Comparison of ENCODE assay signal across 13 cellular contexts in genomic region chr1:150532860-150533259, GRCh38. TPM values are rescaled to one million over a fixed set of nuclear protein-coding genes. Genes with fewer than 3 reads are reported as not detected.
A peak's percentile ranks its signal among the peaks of the same experiment; 100 is the strongest.
DNase-seq lines count a peak whose midpoint lies in the region; ATAC-seq, FAIRE-seq and TF ChIP-seq lines count a peak whose summit lies in the region.
"Had no signal": no experiment of that assay in that cellular context is flagged by ENCODE, and none has a peak within 500 bp of the region (broad histone marks: within the 10 kb centered on the region; RNA-seq: fewer than 3 reads in every experiment).

No MANE protein-coding gene starts in this region.

- peaks cover 3% of the 10 kb centered on the region for H3K4me1 Mint-ChIP-seq in activated naive CD8-positive, alpha-beta T cell treated with anti-CD3 and anti-CD28 coated beads for 36 hours
- H3K4me1 Mint-ChIP-seq in activated naive CD8-positive, alpha-beta T cell treated with anti-CD3 and anti-CD28 coated beads, Interleukin-2, amount 50 U/mL, for 24 hours = peaks cover 3% of the 10 kb centered on the region
- peaks cover 28% of the 10 kb centered on the region for H3K4me1 Mint-ChIP-seq in nephron

- 0 out of 2 replicates have a peak overlapping the region, but pooled peaks have one; percentile 37 for H2BK20ac ChIP-seq in H1 (ENCODE audit: low read length)

- peak overlapping the region; percentile 97; the same call in 1 of the 2 replicates for H2BK15ac ChIP-seq in H1 (ENCODE audit: low read length)

- CTCF ChIA-PET in H1 (lab: Charles Lee; ENCODE audit: partially characterized antibody) = interaction anchor here (0.5 to 14.2 kb wide), 39 partner anchors 10 to 1159 kb away, joined by 3 to 253 read pairs (median 4); partner anchors contain the start of genes ADAMTSL4, ECM1, FALEC and TARS2

- 64% methylated on average over 5 of the region's 5 CpGs; no CpG with 5 or more reads in 1 of the 2 experiments for WGBS in H1 (ENCODE audit: extremely low coverage in 1 of 2, insufficient coverage in 1 of 2, insufficient read length in 1 of 2, insufficient replicate concordance in 2 of 2, low coverage in 1 of 2, low lambda C conversion rate in 2 of 2, missing lambda C conversion rate in 1 of 2), 2 experiments
- WGBS in tibial nerve, 2 donors = 22 to 23% methylated on average over 5 of the region's 5 CpGs

- no peak overlapping the region for H3K23ac ChIP-seq in H1 (ENCODE audit: insufficient read length)

- TF ChIP-seq CTCF in H1 (IDR thresholded peaks at IDR 0.05; ENCODE audit: control extremely low read depth in 1 of 3, insufficient read depth in 1 of 3, low read depth in 1 of 3, low read length in 3 of 3) = no peak
- no peak for TF ChIP-seq CTCF in nephron (IDR thresholded peaks at IDR 0.05; ENCODE audit: unreplicated experiment in 3 of 3)
- TF ChIP-seq CTCF in tibial nerve (IDR thresholded peaks at IDR 0.05) = no peak

- H3K4me2 ChIP-seq in H1 (ENCODE audit: insufficient read depth in 1 of 2, low read depth in 2 of 2, low read length in 2 of 2) = no peak overlapping the region

- H4K5ac ChIP-seq in H1 (ENCODE audit: insufficient read length, low read depth, low read length) = no peak overlapping the region

- TF ChIP-seq RAD21 in H1 (IDR thresholded peaks at IDR 0.05 in 1 of 2, conservative IDR thresholded peaks at IDR 0.05 in 1 of 2; ENCODE audit: low read depth in 2 of 2, low read length in 2 of 2) = no peak

- no peak overlapping the region for H2AK5ac ChIP-seq in H1 (ENCODE audit: low read depth, low read length)

- peak overlapping the region; percentile 16; the same call in 1 of the 2 replicates for H3K18ac ChIP-seq in H1 (ENCODE audit: extremely low read depth, low read length)

- no peaks in the 10 kb centered on the region for H3K27me3 ChIP-seq in H1 (replicated peaks in 1 of 4; ENCODE audit: control insufficient read depth in 3 of 4, extremely low read depth in 1 of 4, insufficient read depth in 3 of 4, low read length in 3 of 4)
- no peaks in the 10 kb centered on the region for H3K27me3 ChIP-seq in tibial nerve
- H3K27me3 ChIP-seq: ovary, testis had no signal

- H2AFZ ChIP-seq in H1 (ENCODE audit: low read length) = 0 out of 2 replicates have a peak overlapping the region, but pooled peaks have one; percentile 60

- H3K4me3 ChIP-seq in H1 (ENCODE audit: extremely low read depth in 1 of 4, insufficient read depth in 2 of 4, low read depth in 3 of 4, low read length in 4 of 4) (no peak overlapping the region), tibial nerve (no peak overlapping the region)
- H3K4me3 ChIP-seq: ovary, testis had no signal

- H3K27ac ChIP-seq in H1 (ENCODE audit: low read depth, low read length) = no peak overlapping the region
- H3K27ac ChIP-seq in tibial nerve = peak overlapping the region; percentile 26 to 89 (median 56)
- H3K27ac ChIP-seq: ovary had no signal

- H3K56ac ChIP-seq in H1 (replicated peaks; ENCODE audit: insufficient read length, low read depth, low read length) = no peak overlapping the region

- no peaks in the 10 kb centered on the region for H3K79me1 ChIP-seq in H1 (ENCODE audit: low read depth, low read length)

- no peak overlapping the region; the same call in 1 of the 2 replicates for H4K8ac ChIP-seq in H1 (ENCODE audit: extremely low read depth, insufficient read depth, low read length)

- H3K9ac ChIP-seq in H1 (replicated peaks in 1 of 4; ENCODE audit: extremely low read depth in 1 of 4, low read depth in 3 of 4, low read length in 3 of 4) = no peak overlapping the region

- no peak overlapping the region for H2BK5ac ChIP-seq in H1 (ENCODE audit: low read depth, low read length)

- FAIRE-seq in H1 (lab: Jason Lieb, UNC) (no peak), frontal cortex (lab: Jason Lieb, UNC) (no peak)

- POLR2A ChIA-PET in H1 (lab: Charles Lee; ENCODE audit: partially characterized antibody) = interaction anchor here (0.6 to 6.7 kb wide), 12 partner anchors 11 to 264 kb away, joined by 3 to 39 read pairs (median 4); partner anchors contain the start of genes ADAMTSL4, FALEC, MCL1 and TARS2

- H3K9me3 ChIP-seq in H1 (ENCODE audit: insufficient read depth in 2 of 2, low read depth in 1 of 2, low read length in 1 of 2) (no peaks in the 10 kb centered on the region), tibial nerve (no peaks in the 10 kb centered on the region)
- H3K9me3 ChIP-seq: ovary, testis had no signal

- ATAC-seq in activated naive CD8-positive, alpha-beta T cell treated with anti-CD3 and anti-CD28 coated beads, Interleukin-2, amount 50 U/mL, for 24 hours = no peak

- no peak for DNase-seq in activated naive CD8-positive, alpha-beta T cell treated with anti-CD3 and anti-CD28 coated beads for 36 hours
- DNase-seq in activated naive CD8-positive, alpha-beta T cell treated with anti-CD3 and anti-CD28 coated beads, Interleukin-2, amount 50 U/mL, for 24 hours = no peak
- no peak for DNase-seq in H1 (ENCODE audit: low read depth in 1 of 2, low spot score in 2 of 2)
- no peak for DNase-seq in tibial nerve (ENCODE audit: low spot score in 2 of 2)
- DNase-seq in iPS-NIHi11 (ENCODE audit: low spot score) = no peak
- DNase-seq in stimulated activated CD4-positive, alpha-beta T cell treated with anti-CD3 and anti-CD28 coated beads, Interleukin-15, amount 100 ng/mL, for 24 hours = no peak
- no peak for DNase-seq in frontal cortex (ENCODE audit: low spot score in 2 of 2)
- DNase-seq: activated CD4-positive, CD25-positive, alpha-beta regulatory T cell had no signal

- no peak overlapping the region for H2BK120ac ChIP-seq in H1 (replicated peaks; ENCODE audit: low read depth, low read length)

- H3K4me1 ChIP-seq in H1 (replicated peaks in 1 of 4; ENCODE audit: control insufficient read depth in 3 of 4, insufficient read depth in 4 of 4, low read length in 3 of 4) (peaks cover 0 to 2% (median 0%) of the 10 kb centered on the region in 4 experiments; a peak in 5 of 7 replicates), tibial nerve (peaks cover 0 to 49% (median 5%) of the 10 kb centered on the region in 4 donors)

- no peaks in the 10 kb centered on the region for H4K20me1 ChIP-seq in H1 (replicated peaks in 1 of 2; ENCODE audit: control insufficient read depth in 1 of 2, insufficient read depth in 2 of 2, low read length in 2 of 2)

- no peaks in the 10 kb centered on the region for H3K36me3 Mint-ChIP-seq in activated naive CD8-positive, alpha-beta T cell treated with anti-CD3 and anti-CD28 coated beads for 36 hours
- no peaks in the 10 kb centered on the region for H3K36me3 Mint-ChIP-seq in activated naive CD8-positive, alpha-beta T cell treated with anti-CD3 and anti-CD28 coated beads, Interleukin-2, amount 50 U/mL, for 24 hours (ENCODE audit: low read depth)
- no peaks in the 10 kb centered on the region for H3K36me3 Mint-ChIP-seq in nephron (ENCODE audit: low read depth)

- H3K27ac Mint-ChIP-seq in activated naive CD8-positive, alpha-beta T cell treated with anti-CD3 and anti-CD28 coated beads for 36 hours = peak overlapping the region; percentile 16
- no peak overlapping the region for H3K27ac Mint-ChIP-seq in activated naive CD8-positive, alpha-beta T cell treated with anti-CD3 and anti-CD28 coated beads, Interleukin-2, amount 50 U/mL, for 24 hours
- H3K27ac Mint-ChIP-seq in nephron = peak overlapping the region; percentile 80 to 85 (median 83)
- H3K27ac Mint-ChIP-seq: activated T-helper 2 cell treated with anti-CD3 and anti-CD28 coated beads, Interferon-gamma antibody, Interleukin-2, Interleukin-4, amounts not matched to agents 10 μg/mL and 5 μg/mL and 100 μg/mL, durations not matched to agents 14 hours and 24 hours and 36 hours had no signal

- H3K9me3 Mint-ChIP-seq in activated naive CD8-positive, alpha-beta T cell treated with anti-CD3 and anti-CD28 coated beads for 36 hours = no peaks in the 10 kb centered on the region
- H3K9me3 Mint-ChIP-seq in activated naive CD8-positive, alpha-beta T cell treated with anti-CD3 and anti-CD28 coated beads, Interleukin-2, amount 50 U/mL, for 24 hours = no peaks in the 10 kb centered on the region
- H3K9me3 Mint-ChIP-seq in nephron = no peaks in the 10 kb centered on the region
- H3K9me3 Mint-ChIP-seq: activated T-helper 2 cell treated with anti-CD3 and anti-CD28 coated beads, Interferon-gamma antibody, Interleukin-2, Interleukin-4, amounts not matched to agents 10 μg/mL and 5 μg/mL and 100 μg/mL, durations not matched to agents 14 hours and 24 hours and 36 hours had no signal

- no peak overlapping the region for H3K4ac ChIP-seq in H1 (replicated peaks; ENCODE audit: insufficient read length, low read depth, low read length)

- no peaks in the 10 kb centered on the region for H3K23me2 ChIP-seq in H1 (ENCODE audit: low read depth, low read length)

- no peak overlapping the region for H4K91ac ChIP-seq in H1 (replicated peaks; ENCODE audit: insufficient read length, low read length)

- H3K36me3 ChIP-seq in H1 (ENCODE audit: control insufficient read depth in 2 of 4, insufficient read depth in 4 of 4, low read length in 3 of 4) = no peaks in the 10 kb centered on the region
- no peaks in the 10 kb centered on the region for H3K36me3 ChIP-seq in tibial nerve
- H3K36me3 ChIP-seq: ovary had no signal

- H2BK12ac ChIP-seq in H1 (ENCODE audit: low read depth, low read length) = 0 out of 2 replicates have a peak overlapping the region, but pooled peaks have one; percentile 0

- H3K79me2 ChIP-seq in H1 (ENCODE audit: control insufficient read depth in 1 of 2, insufficient read depth in 2 of 2, low read length in 2 of 2) = no peaks in the 10 kb centered on the region

- TF ChIP-seq EP300 in H1 (IDR thresholded peaks at IDR 0.05; ENCODE audit: borderline replicate concordance in 1 of 2, low read depth in 2 of 2, low read length in 2 of 2) (no peak), tibial nerve (IDR thresholded peaks at IDR 0.05) (no peak)

- H3K27me3 Mint-ChIP-seq in activated naive CD8-positive, alpha-beta T cell treated with anti-CD3 and anti-CD28 coated beads for 36 hours = no peaks in the 10 kb centered on the region
- H3K27me3 Mint-ChIP-seq in activated naive CD8-positive, alpha-beta T cell treated with anti-CD3 and anti-CD28 coated beads, Interleukin-2, amount 50 U/mL, for 24 hours = no peaks in the 10 kb centered on the region
- no peaks in the 10 kb centered on the region for H3K27me3 Mint-ChIP-seq in nephron (ENCODE audit: low read depth)

- TF ChIP-seq POLR2A in H1 (IDR thresholded peaks at IDR 0.05; ENCODE audit: control extremely low read depth in 1 of 2, low read depth in 2 of 2, low read length in 2 of 2) (no peak), tibial nerve (IDR thresholded peaks at IDR 0.05) (no peak)

- H3K4me3 Mint-ChIP-seq in activated naive CD8-positive, alpha-beta T cell treated with anti-CD3 and anti-CD28 coated beads for 36 hours = no peak overlapping the region
- no peak overlapping the region for H3K4me3 Mint-ChIP-seq in activated naive CD8-positive, alpha-beta T cell treated with anti-CD3 and anti-CD28 coated beads, Interleukin-2, amount 50 U/mL, for 24 hours
- no peak overlapping the region for H3K4me3 Mint-ChIP-seq in nephron

- no peak overlapping the region for H3K14ac ChIP-seq in H1 (ENCODE audit: insufficient read length)

RNA-seq across cellular contexts. Expression of gene ADAMTSL4, which starts 16.3 kb away (rescaled TPM):
- total RNA-seq in activated naive CD8-positive, alpha-beta T cell treated with anti-CD3 and anti-CD28 coated beads for 36 hours = under 1 TPM; 0.06 to 0.10 TPM
- 5.3 and 5.4 TPM in 2 replicates for total RNA-seq in H1 (2021; fragmentation: NEBNext Ultra II Directional; extraction: Animal tissue kit (Norgen Biotek cat#: 25700))
- polyA plus RNA-seq in H1 (2011; rRNA removed) = 4.2 and 5.9 TPM in 2 replicates
- polyA plus RNA-seq in H1 (2011; cell fraction: cytosol; rRNA removed) = 3.1 TPM
- polyA plus RNA-seq in H1 (2011; cell fraction: nucleus; rRNA removed) = 26.7 TPM
- polyA plus RNA-seq in H1 (2012, experiment 1 of 2) = 4.9 to 7.2 TPM (median 6.7 TPM) in 4 replicates
- polyA plus RNA-seq in H1 (2012, experiment 2 of 2) = 3.8 TPM
- 9.2 TPM for polyA plus RNA-seq in H1 (2013, experiment 1 of 2)
- polyA plus RNA-seq in H1 (2013, experiment 2 of 2) = 8.1 TPM
- 0.73 and 0.85 TPM in 2 replicates for polyA minus RNA-seq in H1 (2011; rRNA and poly(A)+ RNA removed)
- polyA minus RNA-seq in H1 (2011; cell fraction: cytosol; rRNA and poly(A)+ RNA removed) = 2.6 TPM
- 3.5 TPM for polyA minus RNA-seq in H1 (2011; cell fraction: nucleus; rRNA and poly(A)+ RNA removed)
- total RNA-seq in tibial nerve (100 to 1,000 TPM in 2 of 4 donors, 10 to 100 TPM in 2; 54.4 to 132 (median 93.2) TPM), frontal cortex (under 0.01 TPM)

RNA-seq across cellular contexts. Expression of gene FALEC, which starts 17.3 kb away (rescaled TPM):
- total RNA-seq in activated naive CD8-positive, alpha-beta T cell treated with anti-CD3 and anti-CD28 coated beads for 36 hours = not detected
- total RNA-seq in H1 (2021; fragmentation: NEBNext Ultra II Directional; extraction: Animal tissue kit (Norgen Biotek cat#: 25700)) = 1.1 TPM in 1 of 2 replicates, not detected in the other
- not detected in 2 replicates for polyA plus RNA-seq in H1 (2011; rRNA removed)
- 0.19 TPM for polyA plus RNA-seq in H1 (2011; cell fraction: cytosol; rRNA removed)
- polyA plus RNA-seq in H1 (2011; cell fraction: nucleus; rRNA removed) = not detected
- polyA plus RNA-seq in H1 (2012, experiment 1 of 2) = 0.36 to 1.0 TPM (median 0.75 TPM) in 4 replicates
- polyA plus RNA-seq in H1 (2012, experiment 2 of 2) = not detected
- 0.45 TPM for polyA plus RNA-seq in H1 (2013, experiment 1 of 2)
- 0.11 TPM for polyA plus RNA-seq in H1 (2013, experiment 2 of 2)
- polyA minus RNA-seq in H1 (2011; rRNA and poly(A)+ RNA removed) = 0.57 TPM in 1 of 2 replicates, not detected in the other
- not detected for polyA minus RNA-seq in H1 (2011; cell fraction: cytosol; rRNA and poly(A)+ RNA removed)
- not detected for polyA minus RNA-seq in H1 (2011; cell fraction: nucleus; rRNA and poly(A)+ RNA removed)
- total RNA-seq in tibial nerve (not detected), frontal cortex (0.41 TPM)
- total RNA-seq: kidney epithelial cell had no signal

RNA-seq across cellular contexts. Expression of gene ECM1, which starts 25.0 kb away (rescaled TPM):
- under 1 TPM; 0.88 to 0.99 TPM for total RNA-seq in activated naive CD8-positive, alpha-beta T cell treated with anti-CD3 and anti-CD28 coated beads for 36 hours
- 0.73 and 0.95 TPM in 2 replicates for total RNA-seq in H1 (2021; fragmentation: NEBNext Ultra II Directional; extraction: Animal tissue kit (Norgen Biotek cat#: 25700))
- 0.98 and 1.1 TPM in 2 replicates for polyA plus RNA-seq in H1 (2011; rRNA removed)
- 1.0 TPM for polyA plus RNA-seq in H1 (2011; cell fraction: cytosol; rRNA removed)
- polyA plus RNA-seq in H1 (2011; cell fraction: nucleus; rRNA removed) = 5.8 TPM
- polyA plus RNA-seq in H1 (2012, experiment 1 of 2) = 0.83 to 1.3 TPM (median 1.2 TPM) in 4 replicates
- 0.63 TPM for polyA plus RNA-seq in H1 (2012, experiment 2 of 2)
- 0.81 TPM for polyA plus RNA-seq in H1 (2013, experiment 1 of 2)
- 0.87 TPM for polyA plus RNA-seq in H1 (2013, experiment 2 of 2)
- 0.32 and 0.37 TPM in 2 replicates for polyA minus RNA-seq in H1 (2011; rRNA and poly(A)+ RNA removed)
- polyA minus RNA-seq in H1 (2011; cell fraction: cytosol; rRNA and poly(A)+ RNA removed) = not detected
- 1.7 TPM for polyA minus RNA-seq in H1 (2011; cell fraction: nucleus; rRNA and poly(A)+ RNA removed)
- total RNA-seq in tibial nerve (10 to 100 TPM; 10.1 to 32.2 (median 15.0) TPM), frontal cortex (0.41 TPM)

RNA-seq across cellular contexts. Expression of gene TARS2, which starts 45.6 kb away (rescaled TPM):
- 10 to 100 TPM; 44.8 to 46.2 TPM for total RNA-seq in activated naive CD8-positive, alpha-beta T cell treated with anti-CD3 and anti-CD28 coated beads for 36 hours
- total RNA-seq in H1 (2021; fragmentation: NEBNext Ultra II Directional; extraction: Animal tissue kit (Norgen Biotek cat#: 25700)) = 32.7 and 39.1 TPM in 2 replicates
- 38.9 and 54.0 TPM in 2 replicates for polyA plus RNA-seq in H1 (2011; rRNA removed)
- 43.4 TPM for polyA plus RNA-seq in H1 (2011; cell fraction: cytosol; rRNA removed)
- 72.0 TPM for polyA plus RNA-seq in H1 (2011; cell fraction: nucleus; rRNA removed)
- 23.5 to 36.5 TPM (median 29.5 TPM) in 4 replicates for polyA plus RNA-seq in H1 (2012, experiment 1 of 2)
- 42.9 TPM for polyA plus RNA-seq in H1 (2012, experiment 2 of 2)
- polyA plus RNA-seq in H1 (2013, experiment 1 of 2) = 24.6 TPM
- polyA plus RNA-seq in H1 (2013, experiment 2 of 2) = 22.0 TPM
- polyA minus RNA-seq in H1 (2011; rRNA and poly(A)+ RNA removed) = 39.4 and 41.3 TPM in 2 replicates
- 16.2 TPM for polyA minus RNA-seq in H1 (2011; cell fraction: cytosol; rRNA and poly(A)+ RNA removed)
- polyA minus RNA-seq in H1 (2011; cell fraction: nucleus; rRNA and poly(A)+ RNA removed) = 28.1 TPM
- total RNA-seq in tibial nerve (10 to 100 TPM; 12.2 to 25.5 (median 18.6) TPM), frontal cortex (22.8 TPM)

RNA-seq across cellular contexts. Expression of gene MCL1, which starts 46.5 kb away (rescaled TPM):
- 100 to 1,000 TPM; 209 to 217 TPM for total RNA-seq in activated naive CD8-positive, alpha-beta T cell treated with anti-CD3 and anti-CD28 coated beads for 36 hours
- total RNA-seq in H1 (2021; fragmentation: NEBNext Ultra II Directional; extraction: Animal tissue kit (Norgen Biotek cat#: 25700)) = 196 and 218 TPM in 2 replicates
- 57.5 and 61.1 TPM in 2 replicates for polyA plus RNA-seq in H1 (2011; rRNA removed)
- 78.4 TPM for polyA plus RNA-seq in H1 (2011; cell fraction: cytosol; rRNA removed)
- 85.5 TPM for polyA plus RNA-seq in H1 (2011; cell fraction: nucleus; rRNA removed)
- 93.2 to 159 TPM (median 119 TPM) in 4 replicates for polyA plus RNA-seq in H1 (2012, experiment 1 of 2)
- polyA plus RNA-seq in H1 (2012, experiment 2 of 2) = 18.8 TPM
- polyA plus RNA-seq in H1 (2013, experiment 1 of 2) = 116 TPM
- 123 TPM for polyA plus RNA-seq in H1 (2013, experiment 2 of 2)
- 104 and 119 TPM in 2 replicates for polyA minus RNA-seq in H1 (2011; rRNA and poly(A)+ RNA removed)
- 98.4 TPM for polyA minus RNA-seq in H1 (2011; cell fraction: cytosol; rRNA and poly(A)+ RNA removed)
- polyA minus RNA-seq in H1 (2011; cell fraction: nucleus; rRNA and poly(A)+ RNA removed) = 171 TPM
- total RNA-seq in tibial nerve (100 to 1,000 TPM; 235 to 306 (median 258) TPM), frontal cortex (110 TPM)
